ENCODE assay signal across 9 cellular contexts in the genomic region with DNA sequence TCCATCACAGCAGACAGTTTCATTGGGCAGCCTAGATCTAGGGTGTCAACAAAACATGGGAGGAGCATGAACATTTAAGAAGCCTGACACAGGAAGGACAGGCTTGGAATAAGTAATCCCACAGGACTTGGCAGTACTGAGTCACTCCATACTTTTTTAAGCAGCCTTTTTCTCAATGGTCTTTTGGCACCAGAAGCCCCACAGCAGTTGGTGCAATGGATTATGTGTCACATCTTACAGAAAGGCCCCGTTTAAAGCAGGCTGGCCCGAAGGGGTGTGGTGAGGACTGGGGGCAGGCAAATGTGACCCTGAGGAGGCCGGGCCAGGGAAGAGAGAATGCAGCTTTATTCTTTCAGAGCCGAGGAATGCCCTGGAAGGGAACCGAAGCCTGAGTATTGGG. TPM values are rescaled to one million over a fixed set of nuclear protein-coding genes. Genes with fewer than 3 reads are reported as not detected.
DNase-seq lines count a peak whose midpoint lies in the region; ATAC-seq and TF ChIP-seq lines count a peak whose summit lies in the region.
"Had no signal": no experiment of that assay in that cellular context is flagged by ENCODE, and none has a peak within 500 bp of the region (broad histone marks: within the 10 kb centered on the region; RNA-seq: fewer than 3 reads in every experiment).

No MANE protein-coding gene starts in this region.

- H3K9me3 ChIP-seq in psoas muscle: no peaks in the 10 kb centered on the region

- no peaks in the 10 kb centered on the region for H3K27me3 Mint-ChIP-seq in activated T-cell treated with anti-CD3 and anti-CD28 coated beads, Interleukin-2, amount 50 U/mL, for 24 hours
- H3K27me3 Mint-ChIP-seq: activated naive CD8-positive, alpha-beta T cell had no signal

- TF ChIP-seq CTCF in foreskin fibroblast (IDR thresholded peaks at IDR 0.05; ENCODE audit: low read depth, low read length) (no peak), psoas muscle (IDR thresholded peaks at IDR 0.05) (no peak)

- no peak overlapping the region for H3K4me3 ChIP-seq in foreskin fibroblast (ENCODE audit: low read depth in 1 of 2, low read length in 2 of 2)
- peak overlapping the region; percentile 19 for H3K4me3 ChIP-seq in psoas muscle

- WGBS in psoas muscle, 3 donors: 4 to 6% (median 5%) methylated on average over 5 of the region's 5 CpGs

- no peak overlapping the region for H3K4me3 Mint-ChIP-seq in activated T-cell treated with anti-CD3 and anti-CD28 coated beads, Interleukin-2, amount 50 U/mL, for 24 hours
- H3K4me3 Mint-ChIP-seq: activated naive CD8-positive, alpha-beta T cell had no signal

- peaks cover 26% of the 10 kb centered on the region for H3K4me1 ChIP-seq in psoas muscle

- DNase-seq in DMS 273 (lab: John Stamatoyannopoulos, UW; ENCODE audit: unreplicated experiment): peak; percentile 71
- DNase-seq in T1000 (lab: John Stamatoyannopoulos, UW): peak; percentile 72
- DNase-seq in foreskin fibroblast: peak; percentile 93 to 94
- peak; percentile 70 to 78 for DNase-seq in psoas muscle
- DNase-seq in HPDE6-E6E7 (ENCODE audit: extremely low spot score): no peak
- no peak for DNase-seq in activated T-cell treated with anti-CD3 and anti-CD28 coated beads, Interleukin-2, amount 50 U/mL, for 24 hours
- no peak for DNase-seq in NCI-H774 (lab: John Stamatoyannopoulos, UW)

- H3K27ac Mint-ChIP-seq in activated T-cell treated with anti-CD3 and anti-CD28 coated beads, Interleukin-2, amount 50 U/mL, for 24 hours: no peak overlapping the region
- H3K27ac Mint-ChIP-seq: activated naive CD8-positive, alpha-beta T cell had no signal

- peaks cover 4% of the 10 kb centered on the region for H3K9me3 Mint-ChIP-seq in activated T-cell treated with anti-CD3 and anti-CD28 coated beads, Interleukin-2, amount 50 U/mL, for 24 hours

- intact Hi-C loops in psoas muscle (cut with DNase I): no loop called here

- peak; percentile 83 to 90 (median 89) for ATAC-seq in psoas muscle
- no peak for ATAC-seq in HG03571 (IDR thresholded peaks at IDR 0.05; ENCODE audit: unreplicated experiment)

- peak overlapping the region; percentile 62 for H3K27ac ChIP-seq in psoas muscle

- no peaks in the 10 kb centered on the region for H3K36me3 ChIP-seq in psoas muscle (ENCODE audit: insufficient read depth in 1 of 2, low read depth in 1 of 2)

- H3K4me1 Mint-ChIP-seq in activated T-cell treated with anti-CD3 and anti-CD28 coated beads, Interleukin-2, amount 50 U/mL, for 24 hours (ENCODE audit: low read depth): no peaks in the 10 kb centered on the region

- no peaks in the 10 kb centered on the region for H3K36me3 Mint-ChIP-seq in activated T-cell treated with anti-CD3 and anti-CD28 coated beads, Interleukin-2, amount 50 U/mL, for 24 hours (ENCODE audit: low read depth)

- no peaks in the 10 kb centered on the region for H3K27me3 ChIP-seq in psoas muscle (ENCODE audit: insufficient read depth in 3 of 3, low read length in 2 of 3)

RNA-seq across cellular contexts. Expression of a gene that starts 26.6 kb away (rescaled TPM):
- 100 to 1,000 TPM in 1 of 4 donors, 10 to 100 TPM in 3; 87.8 to 180 (median 96.2) TPM for total RNA-seq in psoas muscle
- 10 to 100 TPM; 22.9 to 56.1 (median 32.9) TPM for polyA plus RNA-seq in psoas muscle

Comparison
In these comparisons a context has a peak if more than half of its experiments do, and no peak if none do; other contexts are left out.
1. DNase-seq: peak in DMS 273 (single experiment), T1000 (single experiment), foreskin fibroblast (2 of 2) and psoas muscle (2 of 2); none in HPDE6-E6E7 (single experiment), activated T-cell treated with anti-CD3 and anti-CD28 coated beads, Interleukin-2, amount 50 U/mL, for 24 hours (single experiment) and NCI-H774 (single experiment).